19 cellular contexts compared by ENCODE assay signal in the genomic region with DNA sequence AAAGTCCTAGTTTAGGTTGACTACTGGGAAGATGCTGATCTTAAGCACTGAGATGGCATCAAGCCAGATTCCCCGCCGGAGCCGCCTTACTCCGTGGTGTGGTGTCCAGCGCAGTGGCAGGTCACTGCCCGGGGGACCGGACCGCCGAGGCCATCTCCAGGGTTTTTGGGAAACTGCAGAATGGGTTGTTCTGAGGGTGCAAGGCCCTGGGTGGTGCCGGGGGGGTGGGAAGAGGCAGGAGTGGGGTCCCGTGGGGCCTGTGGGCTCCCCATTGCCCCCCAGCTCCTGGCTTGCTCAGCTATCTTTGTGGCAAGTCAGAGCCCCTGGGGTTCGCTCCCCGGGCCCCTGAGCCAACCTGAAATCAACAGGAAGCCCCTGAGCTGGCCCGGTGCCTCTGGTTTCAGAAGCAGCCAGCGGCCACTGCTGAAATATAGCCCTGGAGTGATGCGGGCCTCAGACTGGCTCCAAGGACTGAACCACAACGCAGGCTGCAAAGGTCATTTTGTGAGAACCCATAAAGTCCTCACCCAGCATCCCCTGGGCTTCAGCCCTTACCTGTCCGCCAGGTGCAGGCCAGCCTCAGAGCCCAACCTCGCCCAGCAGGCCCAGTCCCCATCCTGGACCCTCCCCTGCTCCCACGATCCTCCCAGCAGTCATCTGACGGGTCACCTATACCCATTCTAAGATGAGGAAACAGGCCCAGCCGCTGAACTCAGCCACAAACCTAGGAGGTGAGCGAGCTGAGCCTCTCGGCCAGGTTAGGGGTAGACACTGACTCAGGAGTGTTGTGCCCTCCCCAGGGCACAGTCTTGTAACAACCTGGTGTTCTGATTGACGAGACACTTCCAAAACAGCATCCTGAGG.
"Had no signal": no experiment of that assay in that cellular context is flagged by ENCODE, and none has a peak within 500 bp of the region (broad histone marks: within the 10 kb centered on the region; RNA-seq: fewer than 3 reads in every experiment).

No MANE protein-coding gene starts in this region.

- FAIRE-seq: endothelial cell of umbilical vein had no signal

- ATAC-seq: activated CD4-positive, alpha-beta T cell treated with anti-CD3 and anti-CD28 coated beads for 36 hours; activated naive CD4-positive, alpha-beta T cell treated with anti-CD3 and anti-CD28 coated beads, Interleukin-2, amount 50 U/mL, for 72 hours; naive thymus-derived CD4-positive, alpha-beta T cell; right cardiac atrium; T-helper 17 cell had no signal

- H3K27me3 ChIP-seq: vagina had no signal

- H3K4me1 ChIP-seq: stomach, vagina had no signal

- H3K4me3 ChIP-seq: coronary artery, stomach, vagina had no signal

- H3K36me3 ChIP-seq: stomach, vagina, WERI-Rb-1 had no signal

- DNase-seq: activated CD4-positive, alpha-beta memory T cell treated with anti-CD3 and anti-CD28 coated beads, Interleukin-2, amount 10 ng/mL, durations not matched to agents 7 days and 5 days; activated CD4-positive, alpha-beta T cell treated with anti-CD3 and anti-CD28 coated beads for 36 hours; activated gamma-delta T cell; activated T-cell treated with anti-CD3 and anti-CD28 coated beads, Interleukin-2, amount 50 U/mL, for 48 hours; amygdala; central memory CD4-positive, alpha-beta T cell; effector CD4-positive, alpha-beta T cell; foreskin fibroblast; immature natural killer cell; mammary epithelial cell; naive thymus-derived CD4-positive, alpha-beta T cell; stomach; T-helper 17 cell; WERI-Rb-1 had no signal

- H3K27ac ChIP-seq: coronary artery, stomach, vagina, WERI-Rb-1 had no signal
